Comparison of ENCODE assay signal across 18 cellular contexts in the genomic region with DNA sequence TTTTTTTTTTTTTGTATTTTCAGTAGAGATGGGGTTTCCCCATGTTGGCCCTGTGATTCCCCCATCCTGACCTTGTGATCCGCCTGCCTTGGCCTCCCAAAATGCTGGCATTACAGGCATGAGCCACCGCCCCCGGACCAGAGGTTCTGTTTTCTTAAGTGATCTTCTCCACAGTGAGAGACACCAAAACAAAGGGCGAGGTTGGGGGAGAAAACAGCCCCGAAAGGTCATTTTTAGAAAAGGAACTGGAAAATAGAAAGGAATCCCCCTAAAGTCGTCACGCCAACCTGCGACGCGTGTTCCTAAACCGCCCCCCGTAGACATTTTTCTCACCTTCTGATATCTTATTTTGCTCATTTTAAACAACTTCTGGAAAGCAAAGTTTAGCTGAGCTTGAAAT.
A peak's percentile ranks its signal among the peaks of the same experiment; 100 is the strongest.
DNase-seq lines count a peak whose midpoint lies in the region; ATAC-seq and TF ChIP-seq lines count a peak whose summit lies in the region.
"Had no signal": no experiment of that assay in that cellular context is flagged by ENCODE, and none has a peak within 500 bp of the region (broad histone marks: within the 10 kb centered on the region; RNA-seq: fewer than 3 reads in every experiment).

No MANE protein-coding gene starts in this region.

- H3K27ac ChIP-seq in OCI-LY3 (ENCODE audit: low read length), result peak overlapping the region; percentile 82
- no peak overlapping the region for H3K27ac ChIP-seq in tibial artery
- H3K27ac ChIP-seq: BLaER1 treated with 17β-estradiol and CSF1 and Interleukin-3, amounts not matched to agents 10 nM and 100 nM had no signal

- no peak overlapping the region for H3K27ac Mint-ChIP-seq in memory B cell
- no peak overlapping the region for H3K27ac Mint-ChIP-seq in stimulated activated naive B cell treated with anti-CD40 and anti-IgM and Interleukin-4, amounts not matched to agents 10 μg/mL and 1 μg/mL and 100 μg/mL, for 72 hours
- H3K27ac Mint-ChIP-seq: B cell; CD4-positive, CD25-positive, alpha-beta regulatory T cell; H9 had no signal

- H4K20me1 ChIP-seq in OCI-LY3 (ENCODE audit: insufficient read depth, low read length), result no peaks in the 10 kb centered on the region

- H3K9ac ChIP-seq in OCI-LY3 (ENCODE audit: low read length), result peak overlapping the region; percentile 50; the same call in 1 of the 2 replicates
- H3K9ac ChIP-seq: BLaER1 treated with 17β-estradiol and CSF1 and Interleukin-3, amounts not matched to agents 10 nM and 100 nM had no signal

- peak; percentile 63 for ATAC-seq in memory B cell (ENCODE audit: low read depth)
- ATAC-seq in stimulated activated naive B cell treated with anti-CD40 and anti-IgM and Interleukin-4, amounts not matched to agents 10 μg/mL and 1 μg/mL and 100 μg/mL, for 72 hours (replicated peaks), result peak; percentile 65 to 72
- ATAC-seq: K562 had no signal

- H3K4me1 Mint-ChIP-seq in memory B cell, result peaks cover 14% of the 10 kb centered on the region
- peaks cover 17 to 54% of the 10 kb centered on the region in 2 donors for H3K4me1 Mint-ChIP-seq in stimulated activated naive B cell treated with anti-CD40 and anti-IgM and Interleukin-4, amounts not matched to agents 10 μg/mL and 1 μg/mL and 100 μg/mL, for 72 hours

- H3K9me3 ChIP-seq in OCI-LY3 (ENCODE audit: insufficient read depth, low read length) (no peaks in the 10 kb centered on the region), tibial artery (no peaks in the 10 kb centered on the region)
- H3K9me3 ChIP-seq: BLaER1 treated with 17β-estradiol and CSF1 and Interleukin-3, amounts not matched to agents 10 nM and 100 nM had no signal

- DNase-seq in GM12865 (ENCODE audit: low read depth) (peak; percentile 54), memory B cell (ENCODE audit: low spot score in 2 of 2) (no peak), tibial artery (no peak), DMS53 treated with DMSO at 0.1 percent for 48 hours (lab: John Stamatoyannopoulos, UW; ENCODE audit: unreplicated experiment) (no peak), NCI-H524 treated with DMSO at 0.1 percent for 48 hours (lab: John Stamatoyannopoulos, UW) (no peak)
- peak; percentile 38 for DNase-seq in stimulated activated naive B cell treated with anti-CD40 and anti-IgM and Interleukin-4, amounts not matched to agents 10 μg/mL and 1 μg/mL and 100 μg/mL, for 72 hours
- DNase-seq: CD4-positive, CD25-positive, alpha-beta regulatory T cell; CD8-positive, alpha-beta memory T cell; COR-L47; DMS 273 treated with DMSO at 0.1 percent for 48 hours; DMS53; GOT3; H9; IMR-90 had no signal

- intact Hi-C loops in tibial artery (cut with DNase I; ENCODE audit: low total_unique reads), result no loop called here

- H3K36me3 Mint-ChIP-seq in memory B cell, result no peaks in the 10 kb centered on the region
- H3K36me3 Mint-ChIP-seq in stimulated activated naive B cell treated with anti-CD40 and anti-IgM and Interleukin-4, amounts not matched to agents 10 μg/mL and 1 μg/mL and 100 μg/mL, for 72 hours, result no peaks in the 10 kb centered on the region
- H3K36me3 Mint-ChIP-seq: CD4-positive, CD25-positive, alpha-beta regulatory T cell had no signal

- H3K27me3 ChIP-seq in OCI-LY3 (ENCODE audit: low read depth, low read length) (peaks cover 6% of the 10 kb centered on the region; the same call in 1 of the 2 replicates), tibial artery (no peaks in the 10 kb centered on the region)
- H3K27me3 ChIP-seq: BLaER1 treated with 17β-estradiol and CSF1 and Interleukin-3, amounts not matched to agents 10 nM and 100 nM had no signal

- H3K79me2 ChIP-seq in OCI-LY3 (ENCODE audit: low read length), result no peaks in the 10 kb centered on the region

- TF ChIP-seq CTCF in GM12865 (IDR thresholded peaks at IDR 0.05; ENCODE audit: insufficient read depth, low read depth, low read length, missing control alignments) (no peak), OCI-LY3 (IDR thresholded peaks at IDR 0.05; ENCODE audit: low read depth, low read length) (no peak), tibial artery (IDR thresholded peaks at IDR 0.05) (no peak)

- H3K4me1 ChIP-seq in OCI-LY3 (ENCODE audit: low read length) (peaks cover 48% of the 10 kb centered on the region), tibial artery (peaks cover 0 to 8% (median 4%) of the 10 kb centered on the region in 4 donors)

- peaks cover 1% of the 10 kb centered on the region for H3K9me3 Mint-ChIP-seq in memory B cell
- peaks cover 0 to 4% of the 10 kb centered on the region in 2 donors for H3K9me3 Mint-ChIP-seq in stimulated activated naive B cell treated with anti-CD40 and anti-IgM and Interleukin-4, amounts not matched to agents 10 μg/mL and 1 μg/mL and 100 μg/mL, for 72 hours
- H3K9me3 Mint-ChIP-seq: CD4-positive, CD25-positive, alpha-beta regulatory T cell; CD8-positive, alpha-beta memory T cell; H9 had no signal

- peak overlapping the region; percentile 43; the same call in 1 of the 2 replicates for H2AFZ ChIP-seq in OCI-LY3 (ENCODE audit: low read depth, low read length)

- H3K4me3 ChIP-seq in GM12865 (ENCODE audit: low read depth, low read length) (no peak overlapping the region), OCI-LY3 (ENCODE audit: low read length) (peak overlapping the region; percentile 55), tibial artery (no peak overlapping the region)
- H3K4me3 ChIP-seq: BLaER1 treated with 17β-estradiol and CSF1 and Interleukin-3, amounts not matched to agents 10 nM and 100 nM; K562 had no signal

- peak overlapping the region; percentile 71 for H3K4me2 ChIP-seq in OCI-LY3 (ENCODE audit: low read length)

- no peak overlapping the region for H3K4me3 Mint-ChIP-seq in memory B cell
- H3K4me3 Mint-ChIP-seq in stimulated activated naive B cell treated with anti-CD40 and anti-IgM and Interleukin-4, amounts not matched to agents 10 μg/mL and 1 μg/mL and 100 μg/mL, for 72 hours, result peak overlapping the region in 1 of 2 donors; percentile 28
- H3K4me3 Mint-ChIP-seq: B cell; CD4-positive, CD25-positive, alpha-beta regulatory T cell; CD8-positive, alpha-beta memory T cell had no signal

- H3K36me3 ChIP-seq in OCI-LY3 (replicated peaks; ENCODE audit: low read depth, low read length) (no peaks in the 10 kb centered on the region), tibial artery (no peaks in the 10 kb centered on the region)
- H3K36me3 ChIP-seq: BLaER1 treated with 17β-estradiol and CSF1 and Interleukin-3, amounts not matched to agents 10 nM and 100 nM had no signal

- H3K27me3 Mint-ChIP-seq in memory B cell, result peaks cover 16% of the 10 kb centered on the region
- peaks cover 16 to 32% of the 10 kb centered on the region in 2 donors for H3K27me3 Mint-ChIP-seq in stimulated activated naive B cell treated with anti-CD40 and anti-IgM and Interleukin-4, amounts not matched to agents 10 μg/mL and 1 μg/mL and 100 μg/mL, for 72 hours

Comparison
In these comparisons a context has a peak if more than half of its experiments do, and no peak if none do; other contexts are left out.
1. DNase-seq: peak in GM12865 (single experiment) and stimulated activated naive B cell treated with anti-CD40 and anti-IgM and Interleukin-4, amounts not matched to agents 10 μg/mL and 1 μg/mL and 100 μg/mL, for 72 hours (single experiment); none in memory B cell (0 of 2), tibial artery (0 of 2), DMS53 treated with DMSO at 0.1 percent for 48 hours (single experiment) and NCI-H524 treated with DMSO at 0.1 percent for 48 hours (single experiment).